21 cellular contexts compared by ENCODE assay signal in the genomic region with DNA sequence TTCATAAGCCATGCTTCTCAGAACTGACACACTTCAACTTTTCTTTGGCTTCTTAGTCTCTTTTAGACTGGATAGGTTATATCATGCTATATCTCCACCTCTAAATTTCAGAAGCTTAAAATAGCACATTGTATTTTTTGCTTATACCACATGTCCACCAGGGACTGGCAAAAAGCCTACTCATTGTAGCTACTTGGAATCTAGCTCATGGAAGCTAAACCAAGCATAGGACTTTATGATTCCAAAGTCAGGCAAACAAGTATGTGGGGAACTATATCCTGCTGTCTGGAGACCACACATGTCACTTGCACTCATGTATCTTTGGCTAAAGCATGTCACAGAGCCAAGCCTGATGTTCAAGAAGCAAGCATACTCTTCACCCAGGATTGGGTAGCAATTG.
A peak's percentile ranks its signal among the peaks of the same experiment; 100 is the strongest.
DNase-seq lines count a peak whose midpoint lies in the region; ATAC-seq and TF ChIP-seq lines count a peak whose summit lies in the region.
"Had no signal": no experiment of that assay in that cellular context is flagged by ENCODE, and none has a peak within 500 bp of the region (broad histone marks: within the 10 kb centered on the region; RNA-seq: fewer than 3 reads in every experiment).

No MANE protein-coding gene starts in this region.

- no peak overlapping the region for H3K4me3 ChIP-seq in GM23248
- H3K4me3 ChIP-seq in astrocyte of the cerebellum (ENCODE audit: low read depth, low read length) = no peak overlapping the region
- H3K4me3 ChIP-seq: MG63 had no signal

- no peak overlapping the region for H3K4me2 ChIP-seq in GM23248 (ENCODE audit: unreplicated experiment)

- no peak overlapping the region for H3K9ac ChIP-seq in GM23248

- in situ Hi-C loops in GM23248 (cut with MboI) = no loop called here
- in situ Hi-C loops in astrocyte of the cerebellum (cut with HindIII; ENCODE audit: low sequenced_read_pairs) = loop anchor here (10.0 kb wide), 1 partner anchor 55 kb away; no protein-coding TSS in a partner anchor

- no peak overlapping the region for H2AFZ ChIP-seq in GM23248

- no peaks in the 10 kb centered on the region for H3K9me3 ChIP-seq in GM23248 (ENCODE audit: low read depth)
- H3K9me3 ChIP-seq: MG63 had no signal

- H3K27ac ChIP-seq in GM23248 = no peak overlapping the region
- H3K27ac ChIP-seq: C4-2B, RWPE1 had no signal

- H3F3A ChIP-seq in GM23248 (ENCODE audit: insufficient read depth) = no peaks in the 10 kb centered on the region

- no peaks in the 10 kb centered on the region for H3K36me3 ChIP-seq in GM23248 (ENCODE audit: low read depth)
- H3K36me3 ChIP-seq: MG63 had no signal

- H3K27me3 ChIP-seq in GM23248 (replicated peaks; ENCODE audit: insufficient read depth) = no peaks in the 10 kb centered on the region
- H3K27me3 ChIP-seq: MG63 had no signal

- no peak for TF ChIP-seq CTCF in astrocyte of the cerebellum (IDR thresholded peaks at IDR 0.05; ENCODE audit: low read depth, low read length, missing control alignments)

- H3K79me2 ChIP-seq in GM23248 (ENCODE audit: insufficient read depth) = no peaks in the 10 kb centered on the region

- ATAC-seq in HG03571 (IDR thresholded peaks at IDR 0.05; ENCODE audit: unreplicated experiment) = no peak
- no peak for ATAC-seq in HG03354 (IDR thresholded peaks at IDR 0.05; ENCODE audit: poor library complexity, severe bottlenecking, unreplicated experiment)

- DNase-seq in GM23248 (peak; percentile 11), astrocyte of the cerebellum (ENCODE audit: low read depth) (peak; percentile 75), fibroblast of peridontal ligament (ENCODE audit: extremely low read depth) (peak; percentile 71), NOMO-1 (lab: John Stamatoyannopoulos, UW; ENCODE audit: unreplicated experiment in 2 of 2) (no peak), CD1c-positive myeloid dendritic cell (ENCODE audit: extremely low spot score) (no peak)
- DNase-seq: CD8-positive, alpha-beta memory T cell; DMS79 treated with DMSO at 0.1 percent for 48 hours; KG1; MG63; NCI-H1105 treated with DMSO at 0.1 percent for 48 hours; NCI-H146; NCI-H2029; NCI-H446 treated with DMSO at 0.1 percent for 48 hours; NCI-H526; NCI-H82; NK-92 treated with Interleukin-12 subunit alpha and Interleukin-12 subunit beta, amount 100 ng/mL, for 24 hours; SHP77 had no signal

- peaks cover 9% of the 10 kb centered on the region for H3K4me1 ChIP-seq in GM23248 (ENCODE audit: insufficient read depth)

- H3K9me2 ChIP-seq in GM23248 (ENCODE audit: insufficient read depth) = no peaks in the 10 kb centered on the region

- no peaks in the 10 kb centered on the region for H4K20me1 ChIP-seq in GM23248 (ENCODE audit: insufficient read depth)

Comparison
In these comparisons a context has a peak if more than half of its experiments do, and no peak if none do; other contexts are left out.
1. DNase-seq: peak in GM23248 (single experiment), astrocyte of the cerebellum (single experiment) and fibroblast of peridontal ligament (single experiment); none in NOMO-1 (0 of 2) and CD1c-positive myeloid dendritic cell (single experiment).